Comparison of ENCODE assay signal across 9 cellular contexts in genomic region chrX:70979136-70979762, GRCh38. TPM values are rescaled to one million over a fixed set of nuclear protein-coding genes. Genes with fewer than 3 reads are reported as not detected.
DNase-seq lines count a peak whose midpoint lies in the region; ATAC-seq and TF ChIP-seq lines count a peak whose summit lies in the region.
"Had no signal": no experiment of that assay in that cellular context is flagged by ENCODE, and none has a peak within 500 bp of the region (broad histone marks: within the 10 kb centered on the region; RNA-seq: fewer than 3 reads in every experiment).

No MANE protein-coding gene starts in this region.

- H3K9me2 ChIP-seq in PC-3 (replicated peaks; ENCODE audit: low read length): no peaks in the 10 kb centered on the region

- no peaks in the 10 kb centered on the region for H4K20me1 ChIP-seq in PC-3 (ENCODE audit: low read length)

- no peak overlapping the region for H3K4me2 ChIP-seq in PC-3 (ENCODE audit: low read length)

- no peaks in the 10 kb centered on the region for H3K36me3 Mint-ChIP-seq in activated naive CD8-positive, alpha-beta T cell treated with anti-CD3 and anti-CD28 coated beads, Interleukin-2, amount 10 ng/mL, durations not matched to agents 7 days and 5 days
- H3K36me3 Mint-ChIP-seq in activated naive CD8-positive, alpha-beta T cell treated with anti-CD3 and anti-CD28 coated beads for 36 hours: no peaks in the 10 kb centered on the region
- H3K36me3 Mint-ChIP-seq: stimulated activated naive B cell treated with anti-CD40 and anti-IgM and Interleukin-4, amounts not matched to agents 10 μg/mL and 1 μg/mL and 100 μg/mL, for 72 hours had no signal

- H3K27ac ChIP-seq in PC-3 (ENCODE audit: low read length): no peak overlapping the region

- H3K79me2 ChIP-seq in PC-3 (ENCODE audit: low read length): no peaks in the 10 kb centered on the region

- intact Hi-C loops in PC-3 (cut with micrococcal nuclease): no loop called here

- DNase-seq in activated naive CD8-positive, alpha-beta T cell treated with anti-CD3 and anti-CD28 coated beads, Interleukin-2, amount 10 ng/mL, durations not matched to agents 7 days and 5 days: no peak
- DNase-seq in activated naive CD8-positive, alpha-beta T cell treated with anti-CD3 and anti-CD28 coated beads for 36 hours: no peak
- peak; percentile 41 for DNase-seq in PC-3
- DNase-seq in fibroblast of the conjunctiva (ENCODE audit: low read depth): peak; percentile 13
- DNase-seq in superior temporal gyrus (ENCODE audit: extremely low spot score): peak; percentile 16
- DNase-seq in NCI-H2107 (lab: John Stamatoyannopoulos, UW): no peak
- DNase-seq in T1000 (lab: John Stamatoyannopoulos, UW): no peak
- no peak for DNase-seq in CD1c-positive myeloid dendritic cell (ENCODE audit: extremely low spot score)
- DNase-seq: stimulated activated naive B cell treated with anti-CD40 and anti-IgM and Interleukin-4, amounts not matched to agents 10 μg/mL and 1 μg/mL and 100 μg/mL, for 72 hours had no signal

- no peaks in the 10 kb centered on the region for H3K9me3 Mint-ChIP-seq in activated naive CD8-positive, alpha-beta T cell treated with anti-CD3 and anti-CD28 coated beads, Interleukin-2, amount 10 ng/mL, durations not matched to agents 7 days and 5 days
- no peaks in the 10 kb centered on the region for H3K9me3 Mint-ChIP-seq in activated naive CD8-positive, alpha-beta T cell treated with anti-CD3 and anti-CD28 coated beads for 36 hours
- H3K9me3 Mint-ChIP-seq: stimulated activated naive B cell treated with anti-CD40 and anti-IgM and Interleukin-4, amounts not matched to agents 10 μg/mL and 1 μg/mL and 100 μg/mL, for 72 hours had no signal

- no peaks in the 10 kb centered on the region for H3K36me3 ChIP-seq in PC-3 (ENCODE audit: low read depth, low read length)

- no peak overlapping the region for H3K27ac Mint-ChIP-seq in activated naive CD8-positive, alpha-beta T cell treated with anti-CD3 and anti-CD28 coated beads, Interleukin-2, amount 10 ng/mL, durations not matched to agents 7 days and 5 days
- no peak overlapping the region for H3K27ac Mint-ChIP-seq in activated naive CD8-positive, alpha-beta T cell treated with anti-CD3 and anti-CD28 coated beads for 36 hours
- H3K27ac Mint-ChIP-seq: stimulated activated naive B cell treated with anti-CD40 and anti-IgM and Interleukin-4, amounts not matched to agents 10 μg/mL and 1 μg/mL and 100 μg/mL, for 72 hours had no signal

- ATAC-seq in activated naive CD8-positive, alpha-beta T cell treated with anti-CD3 and anti-CD28 coated beads, Interleukin-2, amount 10 ng/mL, durations not matched to agents 7 days and 5 days (ENCODE audit: low read depth): no peak
- peak; percentile 85 for ATAC-seq in PC-3
- ATAC-seq: stimulated activated naive B cell treated with anti-CD40 and anti-IgM and Interleukin-4, amounts not matched to agents 10 μg/mL and 1 μg/mL and 100 μg/mL, for 72 hours had no signal

- 0 out of 2 replicates have a peak overlapping the region, but pooled peaks have one; percentile 53 for H2AFZ ChIP-seq in PC-3 (ENCODE audit: low read length)

- H3K4me3 ChIP-seq in PC-3 (ENCODE audit: low read length): no peak overlapping the region

- CTCF ChIA-PET in PC-3 (lab: Charles Lee): interaction anchor here (0.6 to 1.7 kb wide), 2 partner anchors 9 to 258 kb away, joined by 4 to 7 read pairs; no protein-coding TSS in a partner anchor

- H3K27me3 Mint-ChIP-seq in activated naive CD8-positive, alpha-beta T cell treated with anti-CD3 and anti-CD28 coated beads, Interleukin-2, amount 10 ng/mL, durations not matched to agents 7 days and 5 days: no peaks in the 10 kb centered on the region
- no peaks in the 10 kb centered on the region for H3K27me3 Mint-ChIP-seq in activated naive CD8-positive, alpha-beta T cell treated with anti-CD3 and anti-CD28 coated beads for 36 hours

- no peaks in the 10 kb centered on the region for H3K9me3 ChIP-seq in PC-3 (ENCODE audit: low read length)

- no TSS peak for BruUV-seq in PC-3 (replicated peaks; lab: Mats Ljungman, UMichigan)

- peaks cover 14% of the 10 kb centered on the region for H3K4me1 Mint-ChIP-seq in activated naive CD8-positive, alpha-beta T cell treated with anti-CD3 and anti-CD28 coated beads, Interleukin-2, amount 10 ng/mL, durations not matched to agents 7 days and 5 days
- H3K4me1 Mint-ChIP-seq in activated naive CD8-positive, alpha-beta T cell treated with anti-CD3 and anti-CD28 coated beads for 36 hours: peaks cover 2% of the 10 kb centered on the region
- H3K4me1 Mint-ChIP-seq: stimulated activated naive B cell treated with anti-CD40 and anti-IgM and Interleukin-4, amounts not matched to agents 10 μg/mL and 1 μg/mL and 100 μg/mL, for 72 hours had no signal

- no peaks in the 10 kb centered on the region for H3K27me3 ChIP-seq in PC-3 (ENCODE audit: low read length)

- no peaks in the 10 kb centered on the region for H3K4me1 ChIP-seq in PC-3 (ENCODE audit: insufficient read depth, low read length)

- TF ChIP-seq CTCF in PC-3 (conservative IDR thresholded peaks at IDR 0.05; ENCODE audit: low read depth, low read length): peak; percentile 54

- POLR2A ChIA-PET in activated naive CD8-positive, alpha-beta T cell treated with anti-CD3 and anti-CD28 coated beads, Interleukin-2, amount 10 ng/mL, durations not matched to agents 7 days and 5 days (lab: Charles Lee): no interaction called here
- POLR2A ChIA-PET in PC-3 (lab: Charles Lee; ENCODE audit: unreplicated experiment): no interaction called here

- H3K9ac ChIP-seq in PC-3 (ENCODE audit: low read length): no peak overlapping the region

- no peaks in the 10 kb centered on the region for H3F3A ChIP-seq in PC-3 (ENCODE audit: low read length, unreplicated experiment)

- H3K4me3 Mint-ChIP-seq in activated naive CD8-positive, alpha-beta T cell treated with anti-CD3 and anti-CD28 coated beads, Interleukin-2, amount 10 ng/mL, durations not matched to agents 7 days and 5 days: peak overlapping the region; percentile 52
- no peak overlapping the region for H3K4me3 Mint-ChIP-seq in activated naive CD8-positive, alpha-beta T cell treated with anti-CD3 and anti-CD28 coated beads for 36 hours
- H3K4me3 Mint-ChIP-seq: stimulated activated naive B cell treated with anti-CD40 and anti-IgM and Interleukin-4, amounts not matched to agents 10 μg/mL and 1 μg/mL and 100 μg/mL, for 72 hours had no signal

RNA-seq across cellular contexts. Expression of gene SLC7A3, which starts 48.4 kb away (rescaled TPM):
- under 1 TPM; 0.60 to 0.86 TPM for total RNA-seq in activated naive CD8-positive, alpha-beta T cell treated with anti-CD3 and anti-CD28 coated beads, Interleukin-2, amount 10 ng/mL, durations not matched to agents 7 days and 5 days
- total RNA-seq in activated naive CD8-positive, alpha-beta T cell treated with anti-CD3 and anti-CD28 coated beads for 36 hours: 1 to 10 TPM; 2.9 to 3.0 TPM
- not detected in 2 replicates for total RNA-seq in PC-3 (2014; rRNA removed)

Comparison
In these comparisons a context has a peak if more than half of its experiments do, and no peak if none do; other contexts are left out.
1. DNase-seq: peak in PC-3 (single experiment), fibroblast of the conjunctiva (single experiment) and superior temporal gyrus (single experiment); none in activated naive CD8-positive, alpha-beta T cell treated with anti-CD3 and anti-CD28 coated beads, Interleukin-2, amount 10 ng/mL, durations not matched to agents 7 days and 5 days (single experiment), activated naive CD8-positive, alpha-beta T cell treated with anti-CD3 and anti-CD28 coated beads for 36 hours (single experiment), NCI-H2107 (single experiment), T1000 (single experiment) and CD1c-positive myeloid dendritic cell (single experiment).